In genomic region chr21:33069243-33069642, GRCh38 we compare ENCODE assay signal across 22 cellular contexts. TPM values are rescaled to one million over a fixed set of nuclear protein-coding genes. Genes with fewer than 3 reads are reported as not detected.
DNase-seq lines count a peak whose midpoint lies in the region; ATAC-seq and TF ChIP-seq lines count a peak whose summit lies in the region.
"Had no signal": no experiment of that assay in that cellular context is flagged by ENCODE, and none has a peak within 500 bp of the region (broad histone marks: within the 10 kb centered on the region; RNA-seq: fewer than 3 reads in every experiment).

No MANE protein-coding gene starts in this region.

- peaks cover 19% of the 10 kb centered on the region for H3K4me1 Mint-ChIP-seq in activated CD8-positive, alpha-beta memory T cell treated with anti-CD3 and anti-CD28 coated beads, Interleukin-2, amount 10 ng/mL, durations not matched to agents 7 days and 5 days
- H3K4me1 Mint-ChIP-seq in WTC11 (peaks cover 42% of the 10 kb centered on the region), neural progenitor cell (peaks cover 28% of the 10 kb centered on the region)

- no peak for ATAC-seq in activated CD8-positive, alpha-beta memory T cell treated with anti-CD3 and anti-CD28 coated beads, Interleukin-2, amount 10 ng/mL, durations not matched to agents 7 days and 5 days
- no peak for ATAC-seq in WTC11
- ATAC-seq in GM21447 (IDR thresholded peaks at IDR 0.05; ENCODE audit: unreplicated experiment): no peak

- peaks cover 0 to 79% (median 50%) of the 10 kb centered on the region in 45 donors for H3K27me3 ChIP-seq in dorsolateral prefrontal cortex
- H3K27me3 ChIP-seq in neural progenitor cell: peaks cover 100% of the 10 kb centered on the region

- intact Hi-C loops in dorsolateral prefrontal cortex (cut with DNase I): no loop called here

- H2AFZ ChIP-seq in neural progenitor cell (replicated peaks): no peak overlapping the region

- H3K9me3 ChIP-seq in neural progenitor cell (ENCODE audit: low read depth): no peaks in the 10 kb centered on the region
- H3K9me3 ChIP-seq: body of pancreas, HAP-1, prostate gland, vagina had no signal

- H3K36me3 Mint-ChIP-seq in activated CD8-positive, alpha-beta memory T cell treated with anti-CD3 and anti-CD28 coated beads, Interleukin-2, amount 10 ng/mL, durations not matched to agents 7 days and 5 days: no peaks in the 10 kb centered on the region
- H3K36me3 Mint-ChIP-seq in WTC11 (no peaks in the 10 kb centered on the region), neural progenitor cell (no peaks in the 10 kb centered on the region)

- no peaks in the 10 kb centered on the region for H3K9me3 Mint-ChIP-seq in activated CD8-positive, alpha-beta memory T cell treated with anti-CD3 and anti-CD28 coated beads, Interleukin-2, amount 10 ng/mL, durations not matched to agents 7 days and 5 days (ENCODE audit: low read depth)
- H3K9me3 Mint-ChIP-seq in WTC11 (peaks cover 5% of the 10 kb centered on the region; the same call in 1 of the 2 replicates), neural progenitor cell (peaks cover 13% of the 10 kb centered on the region)
- H3K9me3 Mint-ChIP-seq: activated naive CD4-positive, alpha-beta T cell treated with anti-CD3 and anti-CD28 coated beads for 36 hours had no signal

- H3K4me1 ChIP-seq in neural progenitor cell: peaks cover 23% of the 10 kb centered on the region
- H3K4me1 ChIP-seq: HAP-1, prostate gland had no signal

- no peaks in the 10 kb centered on the region for H3K36me3 ChIP-seq in neural progenitor cell
- H3K36me3 ChIP-seq: HAP-1, prostate gland, SJSA1, vagina had no signal

- H3F3A ChIP-seq in neural progenitor cell (ENCODE audit: low read depth): peaks cover 23% of the 10 kb centered on the region

- POLR2A ChIA-PET in WTC11 (lab: Charles Lee): no interaction called here

- H4K20me1 ChIP-seq in neural progenitor cell (ENCODE audit: low read depth): peaks cover 62% of the 10 kb centered on the region

- no peaks in the 10 kb centered on the region for H3K79me2 ChIP-seq in neural progenitor cell (ENCODE audit: low read depth)

- H3K9ac ChIP-seq in neural progenitor cell: no peak overlapping the region

- H3K27me3 Mint-ChIP-seq in activated CD8-positive, alpha-beta memory T cell treated with anti-CD3 and anti-CD28 coated beads, Interleukin-2, amount 10 ng/mL, durations not matched to agents 7 days and 5 days: peaks cover 84% of the 10 kb centered on the region
- peaks cover 89% of the 10 kb centered on the region for H3K27me3 Mint-ChIP-seq in WTC11 (ENCODE audit: low read depth)
- H3K27me3 Mint-ChIP-seq in neural progenitor cell (ENCODE audit: insufficient read depth, low read depth): peaks cover 55% of the 10 kb centered on the region

- CTCF ChIA-PET in activated CD8-positive, alpha-beta memory T cell treated with anti-CD3 and anti-CD28 coated beads, Interleukin-2, amount 10 ng/mL, durations not matched to agents 7 days and 5 days (lab: Charles Lee): interaction anchor here (0.8 kb wide), 1 partner anchor 10 kb away, joined by 3 read pairs; no protein-coding TSS in a partner anchor
- CTCF ChIA-PET in WTC11 (lab: Charles Lee): no interaction called here

- H3K4me3 ChIP-seq in dorsolateral prefrontal cortex (peak overlapping the region in 7 of 59 donors; percentile 49 to 84 (median 68)), neural progenitor cell (no peak overlapping the region)
- H3K4me3 ChIP-seq: body of pancreas, SJSA1 had no signal

- H3K27ac ChIP-seq in dorsolateral prefrontal cortex (peak overlapping the region in 32 of 59 donors; percentile 35 to 94 (median 86)), neural progenitor cell (no peak overlapping the region)
- H3K27ac ChIP-seq: A549, body of pancreas, epithelial cell of prostate, prostate gland, SJSA1, skin epidermis, vagina had no signal

- TF ChIP-seq CTCF in WTC11 (IDR thresholded peaks at IDR 0.05) (no peak), dorsolateral prefrontal cortex (IDR thresholded peaks at IDR 0.05 in 54 of 56, conservative IDR thresholded peaks at IDR 0.05 in 2 of 56; ENCODE audit: low read depth in 1 of 56, partially characterized antibody in 56 of 56) (no peak), neural progenitor cell (IDR thresholded peaks at IDR 0.05) (no peak)

- no peak overlapping the region for H3K27ac Mint-ChIP-seq in activated CD8-positive, alpha-beta memory T cell treated with anti-CD3 and anti-CD28 coated beads, Interleukin-2, amount 10 ng/mL, durations not matched to agents 7 days and 5 days
- H3K27ac Mint-ChIP-seq in WTC11 (no peak overlapping the region), neural progenitor cell (no peak overlapping the region)
- H3K27ac Mint-ChIP-seq: activated naive CD4-positive, alpha-beta T cell treated with anti-CD3 and anti-CD28 coated beads for 36 hours had no signal

- DNase-seq in activated CD8-positive, alpha-beta memory T cell treated with anti-CD3 and anti-CD28 coated beads, Interleukin-2, amount 10 ng/mL, durations not matched to agents 7 days and 5 days: no peak
- DNase-seq in activated CD8-positive, alpha-beta memory T cell treated with anti-CD3 and anti-CD28 coated beads, Interleukin-2, amount 50 U/mL, for 48 hours: no peak
- no peak for DNase-seq in WTC11 (ENCODE audit: low spot score)
- DNase-seq in dorsolateral prefrontal cortex: no peak
- DNase-seq in neural progenitor cell (ENCODE audit: low spot score): no peak
- no peak for DNase-seq in SKM-1 treated with dmso at 0.1 percent for 144 hours (lab: John Stamatoyannopoulos, UW; ENCODE audit: unreplicated experiment)
- DNase-seq in stimulated activated CD4-positive, alpha-beta T cell treated with anti-CD3 and anti-CD28 coated beads, Interleukin-1b, Interleukin-23, amount 100 ng/mL, for 48 hours: no peak
- DNase-seq: foreskin melanocyte, IMR-90, NCI-H2227 treated with DMSO at 0.1 percent for 48 hours had no signal

- H3K4me3 Mint-ChIP-seq in activated CD8-positive, alpha-beta memory T cell treated with anti-CD3 and anti-CD28 coated beads, Interleukin-2, amount 10 ng/mL, durations not matched to agents 7 days and 5 days: peak overlapping the region; percentile 18
- H3K4me3 Mint-ChIP-seq in WTC11: peak overlapping the region; percentile 36
- H3K4me3 Mint-ChIP-seq in neural progenitor cell: peak overlapping the region; percentile 61
- H3K4me3 Mint-ChIP-seq: activated naive CD4-positive, alpha-beta T cell treated with anti-CD3 and anti-CD28 coated beads for 36 hours had no signal

- H3K4me2 ChIP-seq in neural progenitor cell: no peak overlapping the region

TF ChIP-seq in WTC11, 78 proteins besides CTCF, POLR2A, EP300 and RAD21 (continues in another document):
- TF ChIP-seq ZNF263 (CRISPR knock-in tag; IDR thresholded peaks at IDR 0.05; ENCODE audit: low read depth) (no peak), MAX (CRISPR knock-in tag; IDR thresholded peaks at IDR 0.05) (no peak), ZNF512 (CRISPR knock-in tag; IDR thresholded peaks at IDR 0.05; ENCODE audit: borderline replicate concordance) (no peak), GRHL2 (CRISPR knock-in tag; IDR thresholded peaks at IDR 0.05; ENCODE audit: insufficient replicate concordance, severe bottlenecking) (no peak), AR (CRISPR knock-in tag; IDR thresholded peaks at IDR 0.05) (no peak), JAZF1 (CRISPR knock-in tag; IDR thresholded peaks at IDR 0.05) (no peak), CREB1 (CRISPR knock-in tag; IDR thresholded peaks at IDR 0.05) (no peak)

RNA-seq across cellular contexts. Expression of gene OLIG1, which starts 0.7 kb away (rescaled TPM):
- total RNA-seq in activated CD8-positive, alpha-beta memory T cell treated with anti-CD3 and anti-CD28 coated beads, Interleukin-2, amount 10 ng/mL, durations not matched to agents 7 days and 5 days: not detected
- total RNA-seq in WTC11 (2021) (2.1 to 2.4 TPM (median 2.2 TPM) in 3 replicates), dorsolateral prefrontal cortex (100 to 1,000 TPM in 77 of 120 experiments, 10 to 100 TPM in 43; 30.7 to 365 (median 119) TPM), neural progenitor cell (ENCODE audit: low replicate concordance) (not detected in 2 replicates)
- total RNA-seq: activated naive CD4-positive, alpha-beta T cell treated with anti-CD3 and anti-CD28 coated beads for 36 hours; body of pancreas; IMR-90; kidney epithelial cell; mammary epithelial cell; SJSA1; vagina had no signal

RNA-seq across cellular contexts. Expression of gene OLIG2, which starts 43.5 kb away (rescaled TPM):
- total RNA-seq in activated CD8-positive, alpha-beta memory T cell treated with anti-CD3 and anti-CD28 coated beads, Interleukin-2, amount 10 ng/mL, durations not matched to agents 7 days and 5 days: not detected
- total RNA-seq in WTC11 (2021) (0.60 to 0.79 TPM (median 0.71 TPM) in 3 replicates), dorsolateral prefrontal cortex (100 to 1,000 TPM in 2 of 120 experiments, 10 to 100 TPM in 118; 13.9 to 165 (median 45.4) TPM), neural progenitor cell (ENCODE audit: low replicate concordance) (0.15 TPM in 1 of 2 replicates, not detected in the other)
- total RNA-seq: activated naive CD4-positive, alpha-beta T cell treated with anti-CD3 and anti-CD28 coated beads for 36 hours; body of pancreas; IMR-90; kidney epithelial cell; mammary epithelial cell; prostate gland; SJSA1; vagina had no signal
